In genomic region chr2:8679827-8680731, GRCh38 we compare ENCODE assay signal across 8 cellular contexts. TPM values are rescaled to one million over a fixed set of nuclear protein-coding genes. Genes with fewer than 3 reads are reported as not detected.
DNase-seq lines count a peak whose midpoint lies in the region; ATAC-seq and TF ChIP-seq lines count a peak whose summit lies in the region.

No MANE protein-coding gene starts in this region.

- H3K4me3 ChIP-seq in lower lobe of right lung (peak overlapping the region; percentile 71), tibial artery (peak overlapping the region; percentile 68 to 72)

- ATAC-seq in stimulated activated naive CD8-positive, alpha-beta T cell treated with anti-CD3 and anti-CD28 coated beads, Interleukin-15, Interleukin-2, amounts not matched to agents 100 U/mL and 50 U/mL, for 24 hours = no peak
- ATAC-seq in lower lobe of right lung = peak in 1 of 2 donors; percentile 20
- ATAC-seq in GM21723 (IDR thresholded peaks at IDR 0.05; ENCODE audit: unreplicated experiment) = no peak

- intact Hi-C loops in lower lobe of right lung (cut with DNase I) (no loop called here), tibial artery (cut with DNase I; ENCODE audit: low total_unique reads) (loop anchor here (5.0 to 10.0 kb wide), 4 partner anchors 433 to 1135 kb away; no protein-coding TSS in a partner anchor)

- H3K27me3 ChIP-seq in lower lobe of right lung (ENCODE audit: low read depth) = no peaks in the 10 kb centered on the region
- no peaks in the 10 kb centered on the region for H3K27me3 ChIP-seq in tibial artery

- H3K4me1 ChIP-seq in lower lobe of right lung = peaks cover 45% of the 10 kb centered on the region
- H3K4me1 ChIP-seq in tibial artery = peaks cover 0 to 32% (median 17%) of the 10 kb centered on the region in 4 donors

- peak overlapping the region; percentile 87 for H3K27ac Mint-ChIP-seq in stimulated activated naive CD8-positive, alpha-beta T cell treated with anti-CD3 and anti-CD28 coated beads, Interleukin-15, Interleukin-2, amounts not matched to agents 100 ng/mL and 50 ng/mL, for 24 hours
- H3K27ac Mint-ChIP-seq in chondrocyte (ENCODE audit: unreplicated experiment) = peak overlapping the region; percentile 94

- H3K36me3 ChIP-seq in lower lobe of right lung (no peaks in the 10 kb centered on the region), tibial artery (no peaks in the 10 kb centered on the region)

- DNase-seq in stimulated activated naive CD8-positive, alpha-beta T cell treated with anti-CD3 and anti-CD28 coated beads, Interleukin-15, Interleukin-2, amounts not matched to agents 100 U/mL and 50 U/mL, for 24 hours = no peak
- DNase-seq in NCI-H774 (lab: John Stamatoyannopoulos, UW) = peak; percentile 84
- DNase-seq in chondrocyte (ENCODE audit: low spot score) = no peak
- peak; percentile 75 for DNase-seq in lower lobe of right lung
- DNase-seq in tibial artery = peak; percentile 58 to 80
- DNase-seq in NCI-H1436 (lab: John Stamatoyannopoulos, UW) = no peak

- H3K4me1 Mint-ChIP-seq in stimulated activated naive CD8-positive, alpha-beta T cell treated with anti-CD3 and anti-CD28 coated beads, Interleukin-15, Interleukin-2, amounts not matched to agents 100 ng/mL and 50 ng/mL, for 24 hours (ENCODE audit: low read depth) = peaks cover 55% of the 10 kb centered on the region
- H3K4me1 Mint-ChIP-seq in chondrocyte (ENCODE audit: low read depth) = peaks cover 53% of the 10 kb centered on the region

- peak overlapping the region; percentile 99 for H3K27ac ChIP-seq in lower lobe of right lung
- H3K27ac ChIP-seq in tibial artery = peak overlapping the region; percentile 99 to 100

- no peaks in the 10 kb centered on the region for H3K9me3 Mint-ChIP-seq in stimulated activated naive CD8-positive, alpha-beta T cell treated with anti-CD3 and anti-CD28 coated beads, Interleukin-15, Interleukin-2, amounts not matched to agents 100 ng/mL and 50 ng/mL, for 24 hours
- H3K9me3 Mint-ChIP-seq in chondrocyte (ENCODE audit: low read depth) = no peaks in the 10 kb centered on the region

- H3K9me3 ChIP-seq in lower lobe of right lung (no peaks in the 10 kb centered on the region), tibial artery (no peaks in the 10 kb centered on the region)

- peak overlapping the region; percentile 83 for H3K4me3 Mint-ChIP-seq in stimulated activated naive CD8-positive, alpha-beta T cell treated with anti-CD3 and anti-CD28 coated beads, Interleukin-15, Interleukin-2, amounts not matched to agents 100 ng/mL and 50 ng/mL, for 24 hours
- peak overlapping the region; percentile 74 for H3K4me3 Mint-ChIP-seq in chondrocyte (ENCODE audit: unreplicated experiment)

- H3K27me3 Mint-ChIP-seq in stimulated activated naive CD8-positive, alpha-beta T cell treated with anti-CD3 and anti-CD28 coated beads, Interleukin-15, Interleukin-2, amounts not matched to agents 100 ng/mL and 50 ng/mL, for 24 hours = peaks cover 31% of the 10 kb centered on the region
- H3K27me3 Mint-ChIP-seq in chondrocyte (ENCODE audit: low read depth) = no peaks in the 10 kb centered on the region

- TF ChIP-seq CTCF in chondrocyte (IDR thresholded peaks at IDR 0.05) (no peak), lower lobe of right lung (IDR thresholded peaks at IDR 0.05) (no peak), tibial artery (IDR thresholded peaks at IDR 0.05) (no peak)

- peaks cover 28% of the 10 kb centered on the region for H3K36me3 Mint-ChIP-seq in stimulated activated naive CD8-positive, alpha-beta T cell treated with anti-CD3 and anti-CD28 coated beads, Interleukin-15, Interleukin-2, amounts not matched to agents 100 ng/mL and 50 ng/mL, for 24 hours (ENCODE audit: low read depth)
- H3K36me3 Mint-ChIP-seq in chondrocyte (ENCODE audit: low read depth) = no peaks in the 10 kb centered on the region

RNA-seq across cellular contexts. Expression of gene ID2, which starts 1.8 kb away (rescaled TPM):
- 23.1 to 50.5 TPM (median 23.2 TPM) in 3 replicates for total RNA-seq in chondrocyte
- total RNA-seq in lower lobe of right lung = 102 TPM

Comparison
In these comparisons a context has a peak if more than half of its experiments do, and no peak if none do; other contexts are left out.
1. DNase-seq: peak in NCI-H774 (single experiment), lower lobe of right lung (single experiment) and tibial artery (2 of 2); none in stimulated activated naive CD8-positive, alpha-beta T cell treated with anti-CD3 and anti-CD28 coated beads, Interleukin-15, Interleukin-2, amounts not matched to agents 100 U/mL and 50 U/mL, for 24 hours (single experiment), chondrocyte (single experiment) and NCI-H1436 (single experiment).